ENCODE assay signal across 13 cellular contexts in the genomic region with DNA sequence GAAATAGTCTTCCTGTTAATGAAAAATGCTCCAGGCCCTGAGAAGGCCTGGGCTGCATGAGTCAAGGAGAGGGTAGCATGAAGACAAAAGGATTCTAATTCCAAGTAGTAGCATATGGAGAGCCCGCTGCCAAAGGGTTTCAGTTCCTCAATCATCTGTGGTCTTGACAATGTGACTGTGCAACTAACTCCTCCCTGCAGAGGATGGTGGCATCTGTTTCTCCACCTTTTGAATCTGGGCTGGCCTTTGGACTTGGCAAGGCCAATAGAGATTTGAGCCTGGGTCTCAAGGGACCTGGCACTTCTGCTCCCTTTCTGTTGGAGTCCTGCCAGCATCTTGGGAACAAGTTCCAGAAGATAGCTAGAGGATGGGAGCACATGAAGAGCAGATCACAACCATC. TPM values are rescaled to one million over a fixed set of nuclear protein-coding genes. Genes with fewer than 3 reads are reported as not detected.
DNase-seq lines count a peak whose midpoint lies in the region; ATAC-seq, FAIRE-seq and TF ChIP-seq lines count a peak whose summit lies in the region.
"Had no signal": no experiment of that assay in that cellular context is flagged by ENCODE, and none has a peak within 500 bp of the region (broad histone marks: within the 10 kb centered on the region; RNA-seq: fewer than 3 reads in every experiment).

No MANE protein-coding gene starts in this region.

- no peak overlapping the region for H3K9ac ChIP-seq in HepG2 (ENCODE audit: insufficient read depth, low read depth, low read length)
- H3K9ac ChIP-seq in GM12878 (ENCODE audit: control insufficient read depth, insufficient read depth, low read length): no peak overlapping the region

- H2AFZ ChIP-seq in HepG2 (ENCODE audit: low read length): no peak overlapping the region
- H2AFZ ChIP-seq in GM12878 (ENCODE audit: control insufficient read depth, low read depth, low read length): no peak overlapping the region

- H3K4me3 ChIP-seq in right lobe of liver (no peak overlapping the region), HepG2 (replicated peaks in 1 of 3; ENCODE audit: insufficient read depth in 1 of 3, low read depth in 2 of 3, low read length in 3 of 3) (no peak overlapping the region), GM12878 (no peak overlapping the region), thyroid gland (replicated peaks in 1 of 3) (no peak overlapping the region)
- H3K4me3 ChIP-seq: coronary artery, SJCRH30 had no signal

- intact Hi-C loops in right lobe of liver (cut with DNase I) (no loop called here), HepG2 (cut with micrococcal nuclease; ENCODE audit: unreplicated experiment) (no loop called here), GM12878 (cut with micrococcal nuclease; ENCODE audit: unreplicated experiment) (no loop called here), thyroid gland (cut with DNase I) (no loop called here)

- H4K20me1 ChIP-seq in HepG2 (ENCODE audit: insufficient read depth, low read length): no peaks in the 10 kb centered on the region
- no peaks in the 10 kb centered on the region for H4K20me1 ChIP-seq in GM12878 (ENCODE audit: control insufficient read depth, insufficient read depth)

- POLR2A ChIA-PET in HepG2 (lab: Yijun Ruan, JAX): no interaction called here
- POLR2A ChIA-PET in GM12878 (lab: Charles Lee): interaction anchor here (0.7 kb wide), 1 partner anchor 36 kb away, joined by 6 read pairs; no protein-coding TSS in a partner anchor

- TF ChIP-seq RAD21 in HepG2 (CRISPR knock-in tag; IDR thresholded peaks at IDR 0.05) (no peak), GM12878 (IDR thresholded peaks at IDR 0.05; ENCODE audit: insufficient read depth, low read depth, low read length) (no peak)

- in situ Hi-C loops in HepG2 (cut with HindIII; ENCODE audit: extremely low pct_ligation_motif_present, low pct_unique_long_range_greater_than_20kb) (no loop called here), GM12878 (cut with MboI) (loop anchor here (25.0 kb wide), 1 partner anchor 1538 kb away; no protein-coding TSS in a partner anchor)

- TF ChIP-seq CTCF in right lobe of liver (IDR thresholded peaks at IDR 0.05): no peak
- TF ChIP-seq CTCF in HepG2 (CRISPR knock-in tag; IDR thresholded peaks at IDR 0.05): no peak
- TF ChIP-seq CTCF in GM12878 (IDR thresholded peaks at IDR 0.05 in 2 of 3, conservative IDR thresholded peaks at IDR 0.05 in 1 of 3; ENCODE audit: control insufficient read depth in 2 of 3, extremely low read depth in 1 of 3, insufficient read depth in 1 of 3, low read depth in 3 of 3, low read length in 3 of 3): no peak
- no peak for TF ChIP-seq CTCF in thyroid gland (IDR thresholded peaks at IDR 0.05)

- H3K79me2 ChIP-seq in HepG2 (ENCODE audit: insufficient read depth, low read length): no peaks in the 10 kb centered on the region
- no peaks in the 10 kb centered on the region for H3K79me2 ChIP-seq in GM12878 (ENCODE audit: control insufficient read depth, insufficient read depth, low read length)

- 71% methylated on average over 1 of the region's 1 CpG for WGBS in right lobe of liver (ENCODE audit: insufficient coverage, low coverage, low lambda C conversion rate, missing lambda C conversion rate)
- 25% methylated on average over 1 of the region's 1 CpG for WGBS in HepG2 (ENCODE audit: low lambda C conversion rate)
- WGBS in GM12878 (ENCODE audit: insufficient coverage, insufficient replicate concordance, low lambda C conversion rate, missing lambda C conversion rate): 0% methylated on average over 1 of the region's 1 CpG
- 80 to 81% methylated on average over 1 of the region's 1 CpG for WGBS in thyroid gland, 2 donors

- CTCF ChIA-PET in HepG2 (lab: Yijun Ruan, JAX; ENCODE audit: low intra/inter-chr PET ratio, low total read pairs) (no interaction called here), GM12878 (lab: Yijun Ruan, JAX) (interaction anchor here (0.7 to 1.7 kb wide), 2 partner anchors 20 to 77 kb away, joined by 3 read pairs; no protein-coding TSS in a partner anchor)

- FAIRE-seq in HepG2 (lab: Jason Lieb, UNC): no peak
- no peak for FAIRE-seq in GM12878 (lab: Jason Lieb, UNC)

- H3K27ac ChIP-seq in right lobe of liver: no peak overlapping the region
- H3K27ac ChIP-seq in HepG2 (ENCODE audit: extremely low read length, insufficient read depth, low read length): no peak overlapping the region
- no peak overlapping the region for H3K27ac ChIP-seq in GM12878 (ENCODE audit: control insufficient read depth, insufficient read depth)
- no peak overlapping the region for H3K27ac ChIP-seq in thyroid gland
- H3K27ac ChIP-seq: coronary artery, foreskin keratinocyte, SJCRH30 had no signal

- RAD21 ChIA-PET in GM12878 (lab: Charles Lee; ENCODE audit: unreplicated experiment): no interaction called here

- SMC1A ChIA-PET in GM12878 (lab: Charles Lee; ENCODE audit: uncharacterized antibody, unreplicated experiment): no interaction called here

- peak in 3 of 4 donors; percentile 37 to 43 (median 41) for ATAC-seq in right lobe of liver
- no peak for ATAC-seq in HepG2
- ATAC-seq in GM12878: peak; percentile 68
- ATAC-seq: foreskin keratinocyte had no signal

- no peak for TF ChIP-seq POLR2A in right lobe of liver (IDR thresholded peaks at IDR 0.05)
- no peak for TF ChIP-seq POLR2A in HepG2 (IDR thresholded peaks at IDR 0.05; ENCODE audit: insufficient read depth in 1 of 2, low read depth in 2 of 2, low read length in 2 of 2)
- TF ChIP-seq POLR2A in GM12878 (IDR thresholded peaks at IDR 0.05; ENCODE audit: low read depth, low read length): no peak
- TF ChIP-seq POLR2A in thyroid gland (IDR thresholded peaks at IDR 0.05): no peak

- TF ChIP-seq EP300 in HepG2 (IDR thresholded peaks at IDR 0.05; ENCODE audit: low read depth in 2 of 2, low read length in 2 of 2): no peak
- TF ChIP-seq EP300 in HepG2 (CRISPR knock-in tag; IDR thresholded peaks at IDR 0.05; ENCODE audit: borderline replicate concordance): no peak
- no peak for TF ChIP-seq EP300 in GM12878 (IDR thresholded peaks at IDR 0.05; ENCODE audit: borderline replicate concordance in 1 of 2, control insufficient read depth in 1 of 2, low read depth in 2 of 2, low read length in 2 of 2)

- BruUV-seq in HepG2 (replicated peaks; lab: Mats Ljungman, UMichigan) (no TSS peak), GM12878 (replicated peaks; lab: Mats Ljungman, UMichigan) (no TSS peak)

- H3K4me2 ChIP-seq in HepG2 (ENCODE audit: low read depth, low read length): no peak overlapping the region
- no peak overlapping the region for H3K4me2 ChIP-seq in GM12878 (ENCODE audit: control insufficient read depth, insufficient read depth)

- H3K27me3 ChIP-seq in right lobe of liver (no peaks in the 10 kb centered on the region), HepG2 (ENCODE audit: control insufficient read depth in 1 of 2, insufficient read depth in 2 of 2, low read length in 2 of 2) (no peaks in the 10 kb centered on the region), GM12878 (replicated peaks in 1 of 2; ENCODE audit: control insufficient read depth in 2 of 2, insufficient read depth in 2 of 2, low read length in 1 of 2) (no peaks in the 10 kb centered on the region), thyroid gland (no peaks in the 10 kb centered on the region)
- H3K27me3 ChIP-seq: foreskin keratinocyte had no signal

- H3K4me1 ChIP-seq in right lobe of liver (no peaks in the 10 kb centered on the region), HepG2 (ENCODE audit: insufficient read depth, low read length) (no peaks in the 10 kb centered on the region), GM12878 (ENCODE audit: control insufficient read depth, insufficient read depth, low read length) (no peaks in the 10 kb centered on the region), thyroid gland (no peaks in the 10 kb centered on the region)
- H3K4me1 ChIP-seq: foreskin keratinocyte, SJCRH30 had no signal

- H3K36me3 ChIP-seq in right lobe of liver (no peaks in the 10 kb centered on the region), HepG2 (replicated peaks in 1 of 2; ENCODE audit: control insufficient read depth in 1 of 2, insufficient read depth in 2 of 2, low read length in 2 of 2) (no peaks in the 10 kb centered on the region), GM12878 (ENCODE audit: control insufficient read depth in 2 of 2, insufficient read depth in 2 of 2, low read length in 1 of 2) (no peaks in the 10 kb centered on the region), thyroid gland (no peaks in the 10 kb centered on the region)
- H3K36me3 ChIP-seq: SJCRH30 had no signal

- DNase-seq in right lobe of liver (no peak), HepG2 (ENCODE audit: low spot score) (no peak), NAMALWA (ENCODE audit: low spot score) (peak; percentile 29), GM12878 (ENCODE audit: low read depth, low spot score) (no peak), thyroid gland (no peak), NCI-H526 (lab: John Stamatoyannopoulos, UW) (no peak)
- no peak for DNase-seq in NK-92 treated with Interleukin-12 subunit alpha and Interleukin-12 subunit beta, amount 100 ng/mL, for 24 hours (lab: John Stamatoyannopoulos, UW)
- no peak for DNase-seq in activated CD8-positive, alpha-beta memory T cell treated with anti-CD3 and anti-CD28 coated beads for 24 hours
- DNase-seq: activated naive CD4-positive, alpha-beta T cell treated with anti-CD3 and anti-CD28 coated beads for 36 hours; NCI-H187 treated with DMSO at 0.1 percent for 48 hours; SJCRH30 had no signal

- H3K9me3 ChIP-seq in right lobe of liver (no peaks in the 10 kb centered on the region), HepG2 (ENCODE audit: low read length) (no peaks in the 10 kb centered on the region), GM12878 (replicated peaks; ENCODE audit: control insufficient read depth, insufficient read depth, low read length) (no peaks in the 10 kb centered on the region), thyroid gland (no peaks in the 10 kb centered on the region)
- H3K9me3 ChIP-seq: SJCRH30 had no signal

RNA-seq across cellular contexts. Expression of a gene that starts 35.1 kb away (rescaled TPM):
- total RNA-seq in right lobe of liver (1 to 10 TPM; 3.9 to 9.2 (median 5.1) TPM), HepG2 (2016; rRNA removed; fragmentation: Illumina TruSeq; extraction: Trizol) (8.6 and 11.8 TPM in 2 replicates), GM12878 (2014; rRNA removed) (1.2 and 1.3 TPM in 2 replicates), GM12878 (2014; rRNA removed; fragmentation: Illumina TruSeq; extraction: Trizol) (0.81 and 1.2 TPM in 2 replicates), GM12878 (2021) (1.2 and 1.4 TPM in 2 replicates), thyroid gland (10 to 100 TPM; 10.1 to 14.2 (median 11.5) TPM)
- 2.0 and 2.4 TPM in 2 replicates for total RNA-seq in HepG2 (2016; cell fraction: cytosol; rRNA removed; fragmentation: Illumina TruSeq; extraction: Trizol; ENCODE audit: low read depth)
- total RNA-seq in HepG2 (2016; cell fraction: insoluble cytoplasmic fraction; rRNA removed; fragmentation: Illumina TruSeq; extraction: Trizol): 9.2 and 10.5 TPM in 2 replicates
- total RNA-seq in HepG2 (2016; cell fraction: membrane; rRNA removed; fragmentation: Illumina TruSeq; extraction: Trizol): 5.8 and 6.0 TPM in 2 replicates
- total RNA-seq in HepG2 (2016; cell fraction: nucleus; rRNA removed; fragmentation: Illumina TruSeq; extraction: Trizol): 6.2 and 6.9 TPM in 2 replicates
- polyA plus RNA-seq in HepG2 (2011; rRNA removed) (3.0 and 3.1 TPM in 2 replicates), GM12878 (2011; rRNA removed) (0.04 TPM in 1 of 2 replicates, not detected in the other), GM12878 (2014; fragmentation: Illumina TruSeq; extraction: Trizol) (0.98 and 2.0 TPM in 2 replicates), GM12878 (2014; fragmentation: Nextera tagmentation; extraction: Ambion mirVana) (under 1 TPM; 0.13 to 0.33 TPM), GM12878 (2014; rRNA removed) (0.74 and 0.93 TPM in 2 replicates), GM12878 (2016; fragmentation: Nextera tagmentation; extraction: Ambion mirVana) (1 to 10 TPM; 2.5 to 3.0 TPM)
- polyA plus RNA-seq in HepG2 (2011; cell fraction: cytosol; rRNA removed): 1.6 and 2.6 TPM in 2 replicates
- 1.8 and 2.0 TPM in 2 replicates for polyA plus RNA-seq in HepG2 (2011; cell fraction: nucleus; rRNA removed)
- polyA plus RNA-seq in HepG2 (2012): 4.1 and 4.7 TPM in 2 replicates
- polyA plus RNA-seq in HepG2 (2016; cell fraction: cytosol; fragmentation: Illumina TruSeq; extraction: Trizol; ENCODE audit: low read depth): 1.0 and 1.3 TPM in 2 replicates
- 8.5 and 8.6 TPM in 2 replicates for polyA plus RNA-seq in HepG2 (2016; cell fraction: insoluble cytoplasmic fraction; fragmentation: Illumina TruSeq; extraction: Trizol; ENCODE audit: low read depth)
- 2.5 and 2.8 TPM in 2 replicates for polyA plus RNA-seq in HepG2 (2016; cell fraction: membrane; fragmentation: Illumina TruSeq; extraction: Trizol; ENCODE audit: low read depth)
- 5.3 and 5.7 TPM in 2 replicates for polyA plus RNA-seq in HepG2 (2016; cell fraction: nucleus; fragmentation: Illumina TruSeq; extraction: Trizol; ENCODE audit: insufficient read depth, low read depth)
- polyA minus RNA-seq in HepG2 (2011; rRNA and poly(A)+ RNA removed; ENCODE audit: low replicate concordance): 4.2 and 5.4 TPM in 2 replicates
- 4.5 and 5.0 TPM in 2 replicates for polyA minus RNA-seq in HepG2 (2011; cell fraction: cytosol; rRNA and poly(A)+ RNA removed)
- polyA minus RNA-seq in HepG2 (2011; cell fraction: nucleus; rRNA and poly(A)+ RNA removed): 9.0 and 10.7 TPM in 2 replicates
- total RNA-seq in GM12878 (2013; cell fraction: nucleolus; rRNA removed): not detected in 2 replicates
- 0.46 TPM for polyA plus RNA-seq in GM12878 (2011; ENCODE audit: low read depth)
- polyA plus RNA-seq in GM12878 (2011; cell fraction: cytosol; rRNA removed): 0.01 and 0.02 TPM in 2 replicates
- polyA plus RNA-seq in GM12878 (2011; cell fraction: nucleus; rRNA removed): 0.03 TPM in 1 of 2 replicates, not detected in the other
- polyA plus RNA-seq in GM12878 (2012): 0.47 and 0.76 TPM in 2 replicates
- 0.05 and 0.07 TPM in 2 replicates for polyA minus RNA-seq in GM12878 (2011; rRNA and poly(A)+ RNA removed)
- not detected in 2 replicates for polyA minus RNA-seq in GM12878 (2011; cell fraction: cytosol; rRNA and poly(A)+ RNA removed)
- 0.10 TPM in 1 of 2 replicates, not detected in the other for polyA minus RNA-seq in GM12878 (2011; cell fraction: nucleus; rRNA and poly(A)+ RNA removed)
- total RNA-seq: SJCRH30 had no signal
